Comparison of ENCODE assay signal across 20 cellular contexts in genomic region chr11:57999523-57999922, GRCh38. TPM values are rescaled to one million over a fixed set of nuclear protein-coding genes. Genes with fewer than 3 reads are reported as not detected.
"Had no signal": no experiment of that assay in that cellular context is flagged by ENCODE, and none has a peak within 500 bp of the region (broad histone marks: within the 10 kb centered on the region; RNA-seq: fewer than 3 reads in every experiment).

No MANE protein-coding gene starts in this region.

RNA-seq across cellular contexts. Expression of gene OR9Q1, which starts 24.2 kb away (rescaled TPM):
- total RNA-seq: activated naive CD4-positive, alpha-beta T cell treated with anti-CD3 and anti-CD28 coated beads for 36 hours; activated naive CD4-positive, alpha-beta T cell treated with anti-CD3 and anti-CD28 coated beads, Interleukin-2, amount 50 U/mL, for 72 hours; activated naive CD8-positive, alpha-beta T cell treated with anti-CD3 and anti-CD28 coated beads for 36 hours; activated naive CD8-positive, alpha-beta T cell treated with anti-CD3 and anti-CD28 coated beads, Interleukin-2, amount 10 ng/mL, durations not matched to agents 7 days and 5 days; activated T-cell treated with anti-CD3 and anti-CD28 coated beads, Interleukin-2, amount 50 U/mL, for 4 hours; activated T-cell treated with anti-CD3 and anti-CD28 coated beads, Interleukin-2, amount 50 U/mL, for 72 hours; activated T-helper 1 cell treated with anti-CD3 and anti-CD28 coated beads, Interleukin-12 subunit alpha, Interleukin-12 subunit beta, Interleukin-2, Interleukin-4 antibody, amounts not matched to agents 30 ng/mL and 10 ng/mL and 1 ng/mL, durations not matched to agents 14 hours and 24 hours and 36 hours; activated T-helper 2 cell treated with anti-CD3 and anti-CD28 coated beads, Interferon-gamma antibody, Interleukin-2, Interleukin-4, amounts not matched to agents 10 μg/mL and 5 μg/mL and 100 μg/mL, durations not matched to agents 14 hours and 24 hours and 36 hours; adrenal gland; aorta; ascending aorta; astrocyte; body of pancreas; breast epithelium; bronchial epithelial cell; cardiac muscle cell; cardiac septum; cerebellum; chondrocyte had no signal
- polyA plus RNA-seq: adrenal gland, aorta, cardiac muscle cell had no signal

RNA-seq across cellular contexts. Expression of gene OR6Q1, which starts 31.2 kb away (rescaled TPM):
- total RNA-seq: activated naive CD4-positive, alpha-beta T cell treated with anti-CD3 and anti-CD28 coated beads for 36 hours; activated naive CD8-positive, alpha-beta T cell treated with anti-CD3 and anti-CD28 coated beads for 36 hours; activated naive CD8-positive, alpha-beta T cell treated with anti-CD3 and anti-CD28 coated beads, Interleukin-2, amount 10 ng/mL, durations not matched to agents 7 days and 5 days; activated T-cell treated with anti-CD3 and anti-CD28 coated beads, Interleukin-2, amount 50 U/mL, for 4 hours; activated T-cell treated with anti-CD3 and anti-CD28 coated beads, Interleukin-2, amount 50 U/mL, for 72 hours; activated T-helper 1 cell treated with anti-CD3 and anti-CD28 coated beads, Interleukin-12 subunit alpha, Interleukin-12 subunit beta, Interleukin-2, Interleukin-4 antibody, amounts not matched to agents 30 ng/mL and 10 ng/mL and 1 ng/mL, durations not matched to agents 14 hours and 24 hours and 36 hours; activated T-helper 2 cell treated with anti-CD3 and anti-CD28 coated beads, Interferon-gamma antibody, Interleukin-2, Interleukin-4, amounts not matched to agents 10 μg/mL and 5 μg/mL and 100 μg/mL, durations not matched to agents 14 hours and 24 hours and 36 hours; adrenal gland; aorta; ascending aorta; astrocyte; body of pancreas; breast epithelium; bronchial epithelial cell; cardiac muscle cell; cardiac septum; cerebellum; chondrocyte had no signal
- polyA plus RNA-seq: adipose tissue, adrenal gland, aorta, cardiac muscle cell had no signal
